In genomic region chr3:71428841-71429609, GRCh38 we compare ENCODE assay signal across 8 cellular contexts.
A peak's percentile ranks its signal among the peaks of the same experiment; 100 is the strongest.
DNase-seq lines count a peak whose midpoint lies in the region; ATAC-seq, FAIRE-seq and TF ChIP-seq lines count a peak whose summit lies in the region.

No MANE protein-coding gene starts in this region.

- H3K27me3 ChIP-seq in Karpas-422 (ENCODE audit: low read length) (no peaks in the 10 kb centered on the region), esophagus (ENCODE audit: control insufficient read depth in 1 of 2, insufficient read depth in 2 of 2, low read length in 2 of 2) (no peaks in the 10 kb centered on the region), osteoblast (ENCODE audit: insufficient read depth, low read length) (no peaks in the 10 kb centered on the region)

- TF ChIP-seq CTCF in osteoblast (IDR thresholded peaks at IDR 0.05; ENCODE audit: extremely low read depth, low read depth, low read length) = no peak

- TF ChIP-seq POLR2A in H54 (IDR thresholded peaks at IDR 0.05; ENCODE audit: low read depth, low read length) = no peak

- in situ Hi-C loops in Caki2 (cut with HindIII; ENCODE audit: low pct_unique_long_range_greater_than_20kb, low sequenced_read_pairs) = no loop called here

- WGBS in esophagus, 2 donors = 17 to 23% methylated on average over 17 of the region's 17 CpGs

- H3K36me3 ChIP-seq in Karpas-422 (ENCODE audit: insufficient read depth, low read length) = 0 out of 2 replicates have a peak, but pooled peaks cover 6% of the 10 kb centered on the region
- no peaks in the 10 kb centered on the region for H3K36me3 ChIP-seq in esophagus (ENCODE audit: control insufficient read depth in 2 of 2, insufficient read depth in 2 of 2, low read length in 1 of 2)
- no peaks in the 10 kb centered on the region for H3K36me3 ChIP-seq in osteoblast (ENCODE audit: insufficient read depth, low read length)

- ATAC-seq in GM19397 (IDR thresholded peaks at IDR 0.05; ENCODE audit: unreplicated experiment) = no peak

- H3K27ac ChIP-seq in Karpas-422 (ENCODE audit: low read length) = peak overlapping the region; percentile 98
- H3K27ac ChIP-seq in esophagus (ENCODE audit: low read depth in 2 of 2, low read length in 1 of 2) = peak overlapping the region; percentile 23 to 78
- H3K27ac ChIP-seq in osteoblast (ENCODE audit: low read depth, low read length) = peak overlapping the region; percentile 68

- H3K4me1 ChIP-seq in Karpas-422 (ENCODE audit: low read length) (peaks cover 98% of the 10 kb centered on the region), esophagus (ENCODE audit: control insufficient read depth in 2 of 2, insufficient read depth in 2 of 2, low read length in 1 of 2) (peaks cover 10 to 21% of the 10 kb centered on the region in 2 donors), osteoblast (ENCODE audit: insufficient read depth, low read length) (peaks cover 56% of the 10 kb centered on the region)

- H3K9me3 ChIP-seq in Karpas-422 (ENCODE audit: low read length) (no peaks in the 10 kb centered on the region), esophagus (ENCODE audit: control insufficient read depth in 2 of 2, insufficient read depth in 1 of 2, low read depth in 1 of 2, low read length in 1 of 2) (no peaks in the 10 kb centered on the region), osteoblast (ENCODE audit: low read depth, low read length) (no peaks in the 10 kb centered on the region)

- H3K4me3 ChIP-seq in Karpas-422 (ENCODE audit: low read length) = no peak overlapping the region
- H3K4me3 ChIP-seq in esophagus (ENCODE audit: low read depth in 1 of 2, low read length in 2 of 2) = no peak overlapping the region
- peak overlapping the region; percentile 33 for H3K4me3 ChIP-seq in osteoblast (ENCODE audit: insufficient read depth, low read length)

- DNase-seq in Caki2 (ENCODE audit: low read depth) = peak; percentile 55
- no peak for DNase-seq in Karpas-422
- DNase-seq in osteoblast (ENCODE audit: insufficient read length, low spot score, missing footprints) = peak; percentile 84
- no peak for DNase-seq in COLO829 (ENCODE audit: low spot score)
- DNase-seq in HUDEP-2 (lab: John Stamatoyannopoulos, UW; ENCODE audit: unreplicated experiment in 76 of 76) = no peak
- DNase-seq in H54 (ENCODE audit: insufficient read length, low spot score) = no peak

- no peaks in the 10 kb centered on the region for H4K20me1 ChIP-seq in Karpas-422 (ENCODE audit: insufficient read depth, low read depth, low read length)
- H4K20me1 ChIP-seq in osteoblast (ENCODE audit: insufficient read depth, low read length) = peaks cover 8% of the 10 kb centered on the region

- FAIRE-seq in H54 (lab: Jason Lieb, UNC) = no peak

- H2AFZ ChIP-seq in Karpas-422 (ENCODE audit: low read length) = no peak overlapping the region
- H2AFZ ChIP-seq in osteoblast (ENCODE audit: low read length) = peak overlapping the region; percentile 40

- no peak overlapping the region for H3K4me2 ChIP-seq in Karpas-422 (ENCODE audit: low read depth, low read length, poor library complexity, severe bottlenecking)
- H3K4me2 ChIP-seq in osteoblast (ENCODE audit: insufficient read depth, low read length) = peak overlapping the region; percentile 73

- H3K9ac ChIP-seq in Karpas-422 (ENCODE audit: low read length) = no peak overlapping the region

- H3K79me2 ChIP-seq in Karpas-422 (ENCODE audit: low read length) (peaks cover 97% of the 10 kb centered on the region), osteoblast (ENCODE audit: insufficient read depth, low read length) (peaks cover 72% of the 10 kb centered on the region)

- H3K9me2 ChIP-seq in Karpas-422 (replicated peaks; ENCODE audit: insufficient read depth, low read length) = no peaks in the 10 kb centered on the region

Comparison
In these comparisons a context has a peak if more than half of its experiments do, and no peak if none do; other contexts are left out.
1. DNase-seq: peak in Caki2 (single experiment) and osteoblast (single experiment); none in Karpas-422 (single experiment), COLO829 (single experiment), HUDEP-2 (0 of 76) and H54 (single experiment).
2. Peak in every context shown above with its lines, with median percentiles within 50 percentile points of each other: H3K27ac ChIP-seq.